In the genomic region with DNA sequence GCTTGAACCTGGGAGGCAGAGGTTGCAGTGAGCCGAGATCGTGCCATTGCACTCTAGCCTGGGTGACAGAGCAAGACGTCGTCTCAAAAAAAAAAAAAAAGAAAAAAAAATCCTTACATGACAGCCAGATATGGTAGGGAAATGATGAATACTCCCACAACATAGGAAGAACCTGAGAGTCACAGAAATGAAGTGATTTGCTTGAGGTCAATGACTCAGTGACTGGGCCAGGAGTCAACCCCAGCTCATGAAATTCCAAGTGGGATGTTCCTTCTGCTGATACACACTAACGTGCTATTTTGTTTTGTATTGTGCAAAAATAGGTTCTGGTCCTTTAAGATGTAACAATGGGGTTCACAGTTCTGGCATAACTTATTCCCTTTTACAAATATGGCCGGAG, we compare ENCODE assay signal across 9 cellular contexts. TPM values are rescaled to one million over a fixed set of nuclear protein-coding genes. Genes with fewer than 3 reads are reported as not detected.
DNase-seq lines count a peak whose midpoint lies in the region; ATAC-seq and TF ChIP-seq lines count a peak whose summit lies in the region.
"Had no signal": no experiment of that assay in that cellular context is flagged by ENCODE, and none has a peak within 500 bp of the region (broad histone marks: within the 10 kb centered on the region; RNA-seq: fewer than 3 reads in every experiment).

No MANE protein-coding gene starts in this region.

- TF ChIP-seq CTCF in chondrocyte (IDR thresholded peaks at IDR 0.05): no peak

- peak; percentile 47 for ATAC-seq in activated T-helper 17 cell treated with anti-CD3 and anti-CD28 coated beads, Interleukin-2, amount 50 U/mL, for 72 hours (replicated peaks)
- ATAC-seq in HG02852 (IDR thresholded peaks at IDR 0.05; ENCODE audit: unreplicated experiment) (no peak), HG02588 (IDR thresholded peaks at IDR 0.05; ENCODE audit: unreplicated experiment) (no peak), HG02623 (IDR thresholded peaks at IDR 0.05; ENCODE audit: unreplicated experiment) (no peak)

- peaks cover 93% of the 10 kb centered on the region for H3K36me3 Mint-ChIP-seq in activated T-helper 17 cell treated with anti-CD3 and anti-CD28 coated beads, Interleukin-2, amount 50 U/mL, for 72 hours (ENCODE audit: low read depth)
- peaks cover 1% of the 10 kb centered on the region for H3K36me3 Mint-ChIP-seq in chondrocyte (ENCODE audit: low read depth)

- H3K4me3 Mint-ChIP-seq in activated T-helper 17 cell treated with anti-CD3 and anti-CD28 coated beads, Interleukin-2, amount 50 U/mL, for 72 hours: peak overlapping the region; percentile 74
- no peak overlapping the region for H3K4me3 Mint-ChIP-seq in chondrocyte (ENCODE audit: unreplicated experiment)

- DNase-seq in stimulated activated naive CD4-positive, alpha-beta T cell treated with Interleukin-2 at 50 U/mL for 16 hours (lab: John Stamatoyannopoulos, UW): peak; percentile 10
- DNase-seq in stimulated activated naive CD4-positive, alpha-beta T cell (lab: John Stamatoyannopoulos, UW): no peak
- DNase-seq in glomerular visceral epithelial cell (ENCODE audit: extremely low spot score): peak; percentile 90
- no peak for DNase-seq in chondrocyte (ENCODE audit: low spot score)
- DNase-seq: NCI-H526 treated with DMSO at 0.1 percent for 48 hours had no signal

- H3K27me3 Mint-ChIP-seq in activated T-helper 17 cell treated with anti-CD3 and anti-CD28 coated beads, Interleukin-2, amount 50 U/mL, for 72 hours: no peaks in the 10 kb centered on the region
- no peaks in the 10 kb centered on the region for H3K27me3 Mint-ChIP-seq in chondrocyte (ENCODE audit: low read depth)

- peak overlapping the region; percentile 79 for H3K27ac Mint-ChIP-seq in activated T-helper 17 cell treated with anti-CD3 and anti-CD28 coated beads, Interleukin-2, amount 50 U/mL, for 72 hours
- H3K27ac Mint-ChIP-seq in chondrocyte (ENCODE audit: unreplicated experiment): no peak overlapping the region

- H3K4me1 Mint-ChIP-seq in activated T-helper 17 cell treated with anti-CD3 and anti-CD28 coated beads, Interleukin-2, amount 50 U/mL, for 72 hours: peaks cover 35% of the 10 kb centered on the region
- H3K4me1 Mint-ChIP-seq in chondrocyte (ENCODE audit: low read depth): peaks cover 29% of the 10 kb centered on the region

- H3K9me3 Mint-ChIP-seq in activated T-helper 17 cell treated with anti-CD3 and anti-CD28 coated beads, Interleukin-2, amount 50 U/mL, for 72 hours: no peaks in the 10 kb centered on the region
- H3K9me3 Mint-ChIP-seq in chondrocyte (ENCODE audit: low read depth): no peaks in the 10 kb centered on the region

RNA-seq across cellular contexts. Expression of gene RHOF, which starts 9.0 kb away (rescaled TPM):
- total RNA-seq in activated T-helper 17 cell treated with anti-CD3 and anti-CD28 coated beads, Interleukin-2, amount 50 U/mL, for 72 hours: 100 to 1,000 TPM; 103 to 123 TPM
- total RNA-seq in chondrocyte: 9.6 to 14.1 TPM (median 10.8 TPM) in 3 replicates

RNA-seq across cellular contexts. Expression of gene SETD1B, which starts 19.3 kb away (rescaled TPM):
- total RNA-seq in activated T-helper 17 cell treated with anti-CD3 and anti-CD28 coated beads, Interleukin-2, amount 50 U/mL, for 72 hours: 10 to 100 TPM; 14.7 to 23.4 TPM
- total RNA-seq in chondrocyte: 18.8 to 19.7 TPM (median 19.4 TPM) in 3 replicates

Comparison
In these comparisons a context has a peak if more than half of its experiments do, and no peak if none do; other contexts are left out.
1. DNase-seq: peak in stimulated activated naive CD4-positive, alpha-beta T cell treated with Interleukin-2 at 50 U/mL for 16 hours (single experiment) and glomerular visceral epithelial cell (single experiment); none in stimulated activated naive CD4-positive, alpha-beta T cell (0 of 6) and chondrocyte (single experiment).